Comparison of ENCODE assay signal across 1 cellular context in the genomic region with DNA sequence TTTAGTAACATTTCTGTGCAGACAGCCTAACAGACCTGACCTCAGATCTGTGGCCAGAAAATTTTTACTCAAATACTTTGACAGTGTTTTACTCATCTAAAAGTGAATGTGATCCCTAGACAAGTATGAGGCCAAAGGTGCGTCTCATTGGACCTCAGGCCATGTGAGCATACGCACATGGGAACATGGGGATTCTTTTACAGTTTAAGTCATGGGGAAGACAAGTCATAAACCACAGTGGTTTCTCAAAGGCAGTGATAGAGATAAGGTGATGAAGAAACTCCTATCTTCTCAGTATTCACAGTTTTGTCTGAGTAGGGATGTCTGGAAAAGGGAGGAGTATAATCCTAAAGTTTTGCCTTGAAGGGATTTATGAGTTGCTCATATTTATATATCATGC.
TF ChIP-seq lines count a peak whose summit lies in the region.

No MANE protein-coding gene starts in this region.

TF ChIP-seq in IMR-90, 13 proteins besides CTCF, POLR2A, EP300 and RAD21 (continued from another document):
- TF ChIP-seq CEBPB (IDR thresholded peaks at IDR 0.05; ENCODE audit: low read depth, low read length), result peak; percentile 59; the same call in 1 of the 2 replicates
- TF ChIP-seq, protein P1, sequence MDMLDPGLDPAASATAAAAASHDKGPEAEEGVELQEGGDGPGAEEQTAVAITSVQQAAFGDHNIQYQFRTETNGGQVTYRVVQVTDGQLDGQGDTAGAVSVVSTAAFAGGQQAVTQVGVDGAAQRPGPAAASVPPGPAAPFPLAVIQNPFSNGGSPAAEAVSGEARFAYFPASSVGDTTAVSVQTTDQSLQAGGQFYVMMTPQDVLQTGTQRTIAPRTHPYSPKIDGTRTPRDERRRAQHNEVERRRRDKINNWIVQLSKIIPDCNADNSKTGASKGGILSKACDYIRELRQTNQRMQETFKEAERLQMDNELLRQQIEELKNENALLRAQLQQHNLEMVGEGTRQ (IDR thresholded peaks at IDR 0.05; ENCODE audit: low read depth, low read length), result peak; percentile 60
- TF ChIP-seq SMC3 (IDR thresholded peaks at IDR 0.05; ENCODE audit: low read depth, low read length), result no peak
- no peak for TF ChIP-seq BHLHE40 (IDR thresholded peaks at IDR 0.05; ENCODE audit: low read depth, low read length)
- no peak for TF ChIP-seq RCOR1 (IDR thresholded peaks at IDR 0.05; ENCODE audit: insufficient replicate concordance, low read length)
- no peak for TF ChIP-seq CHD1 (IDR thresholded peaks at IDR 0.05; ENCODE audit: low read depth, low read length)
